In genomic region chr6:149147939-149148718, GRCh38 we compare ENCODE assay signal across 1 cellular context.
TF ChIP-seq lines count a peak whose summit lies in the region.

No MANE protein-coding gene starts in this region.

TF ChIP-seq in K562, 482 proteins besides CTCF, POLR2A, EP300 and RAD21 (continued from another document and continues in another):
- no peak for TF ChIP-seq NKRF (IDR thresholded peaks at IDR 0.05; ENCODE audit: borderline replicate concordance)
- peak; percentile 40 for TF ChIP-seq ARID1B (IDR thresholded peaks at IDR 0.05)
- peak; percentile 82 for TF ChIP-seq MGA (IDR thresholded peaks at IDR 0.05)
- no peak for TF ChIP-seq SRSF9 (IDR thresholded peaks at IDR 0.05; ENCODE audit: borderline replicate concordance, low read depth, low read length)
- peak; percentile 95 for TF ChIP-seq MEIS2 (IDR thresholded peaks at IDR 0.05; ENCODE audit: partially characterized antibody)
- TF ChIP-seq FOXK2 (conservative IDR thresholded peaks at IDR 0.05 in 1 of 2, IDR thresholded peaks at IDR 0.05 in 1 of 2; ENCODE audit: low read depth in 2 of 2): peak in 1 of 2 experiments; percentile 54; a peak in 1 of 4 replicates
- TF ChIP-seq ZNF384 (IDR thresholded peaks at IDR 0.05; ENCODE audit: low read depth, low read length): peak; percentile 34; the same call in 1 of the 2 replicates
- no peak for TF ChIP-seq HNRNPH1 (optimal IDR thresholded peaks at IDR 0.05; ENCODE audit: low read depth, low read length)
- TF ChIP-seq ZNF316 (IDR thresholded peaks at IDR 0.05): no peak
- TF ChIP-seq ARNT (IDR thresholded peaks at IDR 0.05): no peak
- no peak for TF ChIP-seq RFX5 (IDR thresholded peaks at IDR 0.05; ENCODE audit: low read depth, low read length)
- TF ChIP-seq DEAF1 (CRISPR knock-in tag; IDR thresholded peaks at IDR 0.05): 0 out of 2 replicates have a peak, but pooled peaks have one; percentile 19
- TF ChIP-seq MAFK (IDR thresholded peaks at IDR 0.05; ENCODE audit: low read length): no peak
- TF ChIP-seq ZBTB1 (CRISPR knock-in tag; IDR thresholded peaks at IDR 0.05; ENCODE audit: borderline replicate concordance, low read depth): no peak
- TF ChIP-seq PTBP1 (IDR thresholded peaks at IDR 0.05; ENCODE audit: low read depth, low read length): no peak
- TF ChIP-seq ETS1 (conservative IDR thresholded peaks at IDR 0.05; ENCODE audit: control insufficient read depth, low read depth, low read length): no peak
- TF ChIP-seq PKNOX1 (IDR thresholded peaks at IDR 0.05): peak; percentile 85
- 0 out of 2 replicates have a peak, but pooled peaks have one; percentile 9 for TF ChIP-seq DPF2 (IDR thresholded peaks at IDR 0.05)
- TF ChIP-seq STAG1 (CRISPR knock-in tag; IDR thresholded peaks at IDR 0.05; ENCODE audit: borderline replicate concordance): no peak
- no peak for TF ChIP-seq PRPF4 (IDR thresholded peaks at IDR 0.05; ENCODE audit: insufficient read depth, low read depth, low read length, poor library complexity, severe bottlenecking)
- TF ChIP-seq MAFG (tag; conservative IDR thresholded peaks at IDR 0.05): no peak
- no peak for TF ChIP-seq HEY1 (CRISPR knock-in tag; IDR thresholded peaks at IDR 0.05; ENCODE audit: borderline replicate concordance)
- TF ChIP-seq BDP1 (IDR thresholded peaks at IDR 0.05; ENCODE audit: insufficient read depth, insufficient read length): no peak
- TF ChIP-seq ZNF134 (CRISPR knock-in tag; conservative IDR thresholded peaks at IDR 0.05): no peak
- TF ChIP-seq ZSCAN32 (CRISPR knock-in tag; IDR thresholded peaks at IDR 0.05): no peak
- no peak for TF ChIP-seq BCL6 (CRISPR knock-in tag; IDR thresholded peaks at IDR 0.05)
- peak; percentile 83 for TF ChIP-seq CTBP1 (IDR thresholded peaks at IDR 0.05; ENCODE audit: borderline replicate concordance)
- peak; percentile 18; the same call in 1 of the 2 replicates for TF ChIP-seq CBFA2T3 (IDR thresholded peaks at IDR 0.05)
- TF ChIP-seq PML (IDR thresholded peaks at IDR 0.05; ENCODE audit: low read length): no peak
- TF ChIP-seq ZNF449 (CRISPR knock-in tag; IDR thresholded peaks at IDR 0.05): no peak
- peak in 1 of 2 experiments; percentile 35 for TF ChIP-seq E2F6 (IDR thresholded peaks at IDR 0.05; ENCODE audit: borderline replicate concordance in 1 of 2, extremely low read depth in 1 of 2, insufficient read depth in 1 of 2, insufficient read length in 1 of 2, low read depth in 1 of 2, low read length in 1 of 2, poor library complexity in 1 of 2, severe bottlenecking in 1 of 2)
- peak; percentile 26; the same call in 1 of the 2 replicates for TF ChIP-seq SMARCE1 (IDR thresholded peaks at IDR 0.05)
- peak; percentile 57 for TF ChIP-seq RFX1 (IDR thresholded peaks at IDR 0.05)
- peak; percentile 90 for TF ChIP-seq L3MBTL2 (IDR thresholded peaks at IDR 0.05)
- TF ChIP-seq PBX2 (CRISPR knock-in tag; IDR thresholded peaks at IDR 0.05; ENCODE audit: low read depth): no peak
- peak; percentile 97 for TF ChIP-seq PBX2 (tag; conservative IDR thresholded peaks at IDR 0.05; ENCODE audit: low read depth)
- peak; percentile 51; the same call in 1 of the 2 replicates for TF ChIP-seq SOX6 (IDR thresholded peaks at IDR 0.05)
- no peak for TF ChIP-seq GABPA (tag; conservative IDR thresholded peaks at IDR 0.05; ENCODE audit: low read depth)
